14 cellular contexts compared by ENCODE assay signal in the genomic region with DNA sequence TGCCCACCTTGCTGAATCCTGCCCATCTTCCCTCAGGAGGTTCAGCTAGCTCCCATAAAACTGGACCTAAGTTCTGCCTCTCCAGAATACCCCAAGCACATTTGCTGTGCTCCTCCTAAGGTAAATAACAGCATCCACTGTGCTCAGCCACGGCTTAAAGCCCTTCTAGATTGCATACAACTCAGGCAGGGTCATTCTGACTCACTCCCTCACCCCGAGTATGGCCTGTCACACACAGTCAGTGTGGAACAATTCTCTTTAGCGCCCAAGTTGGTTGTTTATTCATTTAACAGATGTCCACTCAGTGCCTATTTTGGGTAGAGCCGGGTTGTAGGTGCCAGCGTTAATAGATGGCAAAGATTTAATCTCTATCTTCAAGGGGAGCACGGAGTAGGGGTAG.
DNase-seq lines count a peak whose midpoint lies in the region; ATAC-seq, FAIRE-seq and TF ChIP-seq lines count a peak whose summit lies in the region.
"Had no signal": no experiment of that assay in that cellular context is flagged by ENCODE, and none has a peak within 500 bp of the region (broad histone marks: within the 10 kb centered on the region; RNA-seq: fewer than 3 reads in every experiment).

No MANE protein-coding gene starts in this region.

- no peak overlapping the region; the same call in 1 of the 2 replicates for H3K4me2 ChIP-seq in SK-N-SH

- in situ Hi-C loops in G401 (cut with HindIII; ENCODE audit: low sequenced_read_pairs), result no loop called here

- H2AFZ ChIP-seq in SK-N-SH (ENCODE audit: low read depth), result no peak overlapping the region

- no peaks in the 10 kb centered on the region for H3K9me2 ChIP-seq in SK-N-SH

- H3K27me3 ChIP-seq in SK-N-SH (ENCODE audit: insufficient read depth), result no peaks in the 10 kb centered on the region
- H3K27me3 ChIP-seq: cardiac muscle cell, pancreas had no signal

- peak overlapping the region; percentile 2 to 90 for H3K27ac Mint-ChIP-seq in activated naive CD4-positive, alpha-beta T cell treated with anti-CD3 and anti-CD28 coated beads, Interleukin-2, amount 50 U/mL, for 72 hours

- no peaks in the 10 kb centered on the region for H3K36me3 ChIP-seq in SK-N-SH (replicated peaks in 1 of 2; ENCODE audit: control insufficient read depth in 1 of 2, insufficient read depth in 2 of 2, low read length in 1 of 2)
- H3K36me3 ChIP-seq: cardiac muscle cell, pancreas had no signal

- CTCF ChIA-PET in SK-N-SH (lab: Yijun Ruan, JAX), result no interaction called here

- ATAC-seq in activated naive CD4-positive, alpha-beta T cell treated with anti-CD3 and anti-CD28 coated beads, Interleukin-2, amount 50 U/mL, for 72 hours, result no peak
- ATAC-seq in HG03095 (IDR thresholded peaks at IDR 0.05; ENCODE audit: unreplicated experiment), result no peak
- ATAC-seq: pancreas had no signal

- POLR2A ChIA-PET in SK-N-SH (lab: Yijun Ruan, JAX), result no interaction called here

- no peak for TF ChIP-seq EP300 in SK-N-SH (IDR thresholded peaks at IDR 0.05; ENCODE audit: borderline replicate concordance in 1 of 2, low read depth in 1 of 2, low read length in 1 of 2)

- no peaks in the 10 kb centered on the region for H3K9me3 ChIP-seq in SK-N-SH
- H3K9me3 ChIP-seq: pancreas had no signal

- no peak for TF ChIP-seq RAD21 in SK-N-SH (IDR thresholded peaks at IDR 0.05; ENCODE audit: low read length)

- WGBS in SK-N-SH (ENCODE audit: low lambda C conversion rate), result 63% methylated on average over 6 of the region's 6 CpGs

- no peak for DNase-seq in activated naive CD4-positive, alpha-beta T cell treated with anti-CD3 and anti-CD28 coated beads, Interleukin-2, amount 50 U/mL, for 72 hours (ENCODE audit: low spot score in 2 of 2)
- no peak for DNase-seq in activated naive CD4-positive, alpha-beta T cell (lab: John Stamatoyannopoulos, UW)
- DNase-seq in SK-N-SH (no peak), foreskin fibroblast (peak; percentile 68 to 79), urothelium cell line (ENCODE audit: low spot score) (no peak), G401 (ENCODE audit: low spot score) (no peak), hippocampal formation (lab: John Stamatoyannopoulos, UW) (no peak)
- DNase-seq: activated CD4-positive, CD25-positive, alpha-beta regulatory T cell; pancreas had no signal

- no peaks in the 10 kb centered on the region for H3K79me2 ChIP-seq in SK-N-SH (ENCODE audit: insufficient read depth)

- H3K4me1 ChIP-seq in SK-N-SH (ENCODE audit: control insufficient read depth in 1 of 2, insufficient read depth in 2 of 2, low read depth in 1 of 2, low read length in 1 of 2), result peaks cover 22 to 24% of the 10 kb centered on the region in 2 experiments; a peak in 3 of 4 replicates
- H3K4me1 ChIP-seq: pancreas had no signal

- H3F3A ChIP-seq in SK-N-SH (replicated peaks; ENCODE audit: insufficient read depth), result peaks cover 8% of the 10 kb centered on the region

- H3K9ac ChIP-seq in SK-N-SH, result no peak overlapping the region

- no peak overlapping the region for H3K4me3 ChIP-seq in SK-N-SH (ENCODE audit: low read depth in 2 of 2, low read length in 1 of 2)
- H3K4me3 ChIP-seq in foreskin fibroblast (ENCODE audit: low read depth in 1 of 2, low read length in 2 of 2), result no peak overlapping the region
- H3K4me3 ChIP-seq: cardiac muscle cell, pancreas had no signal

- peaks cover 41 to 51% of the 10 kb centered on the region in 2 donors for H3K36me3 Mint-ChIP-seq in activated naive CD4-positive, alpha-beta T cell treated with anti-CD3 and anti-CD28 coated beads, Interleukin-2, amount 50 U/mL, for 72 hours

- peak; percentile 59 for FAIRE-seq in urothelium cell line (lab: Jason Lieb, UNC)
- FAIRE-seq: endothelial cell of umbilical vein, pancreas had no signal

- H3K27ac ChIP-seq in SK-N-SH (ENCODE audit: low read depth in 2 of 2, low read length in 1 of 2), result no peak overlapping the region
- H3K27ac ChIP-seq: cardiac muscle cell, pancreas had no signal

- TF ChIP-seq CTCF in SK-N-SH (IDR thresholded peaks at IDR 0.05) (no peak), foreskin fibroblast (IDR thresholded peaks at IDR 0.05; ENCODE audit: low read depth, low read length) (no peak)

- H4K20me1 ChIP-seq in SK-N-SH (ENCODE audit: insufficient read depth), result no peaks in the 10 kb centered on the region

- no peaks in the 10 kb centered on the region for H3K9me3 Mint-ChIP-seq in activated naive CD4-positive, alpha-beta T cell treated with anti-CD3 and anti-CD28 coated beads, Interleukin-2, amount 50 U/mL, for 72 hours
- H3K9me3 Mint-ChIP-seq: activated T-helper 1 cell treated with anti-CD3 and anti-CD28 coated beads, Interleukin-12 subunit alpha, Interleukin-12 subunit beta, Interleukin-2, Interleukin-4 antibody, amounts not matched to agents 30 ng/mL and 10 ng/mL and 1 ng/mL, durations not matched to agents 14 hours and 24 hours and 36 hours; memory B cell had no signal

TF ChIP-seq in SK-N-SH, 30 proteins besides CTCF, POLR2A, EP300 and RAD21:
- TF ChIP-seq TCF12 (IDR thresholded peaks at IDR 0.05) (peak; percentile 44; the same call in 1 of the 2 replicates), FOSL2 (IDR thresholded peaks at IDR 0.05; ENCODE audit: borderline replicate concordance, low read depth) (peak; percentile 52; the same call in 1 of the 2 replicates), TAF1 (IDR thresholded peaks at IDR 0.05; ENCODE audit: borderline replicate concordance, low read depth, low read length) (no peak), JUND (IDR thresholded peaks at IDR 0.05) (peak; percentile 47)

Comparison
In these comparisons a context has a peak if more than half of its experiments do, and no peak if none do; other contexts are left out.
1. DNase-seq: peak in foreskin fibroblast (2 of 2); none in activated naive CD4-positive, alpha-beta T cell treated with anti-CD3 and anti-CD28 coated beads, Interleukin-2, amount 50 U/mL, for 72 hours (0 of 2), activated naive CD4-positive, alpha-beta T cell (0 of 4), SK-N-SH (single experiment), urothelium cell line (single experiment), G401 (single experiment) and hippocampal formation (0 of 2).